Comparison of ENCODE assay signal across 8 cellular contexts in genomic region chr1:225778412-225778669, GRCh38. TPM values are rescaled to one million over a fixed set of nuclear protein-coding genes. Genes with fewer than 3 reads are reported as not detected.
DNase-seq lines count a peak whose midpoint lies in the region; ATAC-seq and TF ChIP-seq lines count a peak whose summit lies in the region.

No MANE protein-coding gene starts in this region.

- H3K27ac ChIP-seq in 22Rv1 (peak overlapping the region; percentile 98), IMR-90 (ENCODE audit: insufficient read depth, low read length) (peak overlapping the region; percentile 96), duodenal mucosa (ENCODE audit: low read depth, low read length) (peak overlapping the region; percentile 90)

- H3K18ac ChIP-seq in IMR-90 (ENCODE audit: low read depth, low read length) = no peak overlapping the region

- no peak for TF ChIP-seq CTCF in 22Rv1 (IDR thresholded peaks at IDR 0.05)
- no peak for TF ChIP-seq CTCF in IMR-90 (conservative IDR thresholded peaks at IDR 0.05; ENCODE audit: low read depth, low read length)

- no CpG with 5 or more reads among the region's 1 CpG for WGBS in IMR-90 (ENCODE audit: extremely low coverage in 2 of 2, insufficient read length in 1 of 2), 2 experiments

- peaks cover 9% of the 10 kb centered on the region; the same call in 1 of the 2 replicates for H3K9me1 ChIP-seq in IMR-90 (ENCODE audit: insufficient read depth, low read length)

- no peak overlapping the region for H2BK20ac ChIP-seq in IMR-90 (ENCODE audit: low read depth, low read length)

- CTCF ChIA-PET in IMR-90 (lab: Yijun Ruan, JAX) = interaction anchor here (0.6 to 3.0 kb wide), 7 partner anchors 31 to 304 kb away, joined by 3 to 17 read pairs (median 3); partner anchors contain the start of gene ENAH

- no peak for TF ChIP-seq POLR2A in IMR-90 (IDR thresholded peaks at IDR 0.05; ENCODE audit: low read depth, low read length)

- H4K5ac ChIP-seq in IMR-90 (ENCODE audit: low read depth, low read length) = peak overlapping the region; percentile 75; the same call in 1 of the 2 replicates

- H3K56ac ChIP-seq in IMR-90 (ENCODE audit: extremely low read depth, insufficient read depth, low read length) = peak overlapping the region; percentile 90

- no peak overlapping the region for H2AFZ ChIP-seq in IMR-90 (replicated peaks; ENCODE audit: low read length, poor library complexity)

- H3K9me3 ChIP-seq in IMR-90 (ENCODE audit: control insufficient read depth, insufficient read depth, low read length) (no peaks in the 10 kb centered on the region), duodenal mucosa (ENCODE audit: control insufficient read depth in 1 of 2, low read length in 2 of 2) (no peaks in the 10 kb centered on the region), mucosa of stomach (ENCODE audit: control insufficient read depth, low read length) (no peaks in the 10 kb centered on the region)

- H3K27me3 ChIP-seq in IMR-90 (ENCODE audit: control insufficient read depth, insufficient read depth, low read length) (no peaks in the 10 kb centered on the region), duodenal mucosa (ENCODE audit: control insufficient read depth in 1 of 2, insufficient read depth in 2 of 2, low read length in 2 of 2) (no peaks in the 10 kb centered on the region), mucosa of stomach (ENCODE audit: control insufficient read depth, insufficient read depth, low read length) (no peaks in the 10 kb centered on the region)

- peaks cover 28% of the 10 kb centered on the region for H4K20me1 ChIP-seq in IMR-90 (ENCODE audit: insufficient read depth, low read length)

- H3K4ac ChIP-seq in IMR-90 (ENCODE audit: low read depth, low read length) = peak overlapping the region; percentile 95

- BruUV-seq in IMR-90 (replicated peaks; lab: Mats Ljungman, UMichigan) = no TSS peak

- H3K9ac ChIP-seq in IMR-90 (ENCODE audit: low read depth, low read length) = peak overlapping the region; percentile 96
- peak overlapping the region; percentile 88 to 89 for H3K9ac ChIP-seq in duodenal mucosa (ENCODE audit: low read depth in 1 of 2, low read length in 2 of 2)
- H3K9ac ChIP-seq in mucosa of stomach (ENCODE audit: low read length) = peak overlapping the region; percentile 98

- peak overlapping the region; percentile 96 for H3K4me2 ChIP-seq in IMR-90 (ENCODE audit: low read depth, low read length)

- peak overlapping the region; percentile 96 for H2AK9ac ChIP-seq in IMR-90 (replicated peaks; ENCODE audit: low read depth, low read length, poor library complexity)

- peak overlapping the region; percentile 86 for H3K14ac ChIP-seq in IMR-90 (replicated peaks; ENCODE audit: low read depth, low read length)

- intact Hi-C loops in IMR-90 (cut with micrococcal nuclease) = loop anchor here (2.0 to 5.0 kb wide), 2 partner anchors 32 to 69 kb away; partner anchors contain the start of gene EPHX1

- no peak overlapping the region for H2BK15ac ChIP-seq in IMR-90 (ENCODE audit: low read depth, low read length)

- H3K36me3 ChIP-seq in IMR-90 (ENCODE audit: control insufficient read depth, insufficient read depth, low read length) (peaks cover 2% of the 10 kb centered on the region; the same call in 1 of the 2 replicates), duodenal mucosa (ENCODE audit: control insufficient read depth in 1 of 2, insufficient read depth in 2 of 2, low read length in 2 of 2) (peaks cover 0 to 4% of the 10 kb centered on the region in 2 donors), mucosa of stomach (ENCODE audit: control insufficient read depth, insufficient read depth, low read length) (no peaks in the 10 kb centered on the region)

- H4K8ac ChIP-seq in IMR-90 (ENCODE audit: low read depth in 2 of 2, low read length in 2 of 2) = peak overlapping the region; percentile 78 to 82; a peak in 2 of 4 replicates

- H3K79me1 ChIP-seq in IMR-90 (ENCODE audit: low read depth in 1 of 2, low read length in 2 of 2) = peaks cover 3 to 13% of the 10 kb centered on the region in 2 experiments; a peak in 3 of 4 replicates

- peak overlapping the region; percentile 84 for H2BK5ac ChIP-seq in IMR-90 (ENCODE audit: low read depth, low read length, poor library complexity, severe bottlenecking)

- H3K23ac ChIP-seq in IMR-90 (ENCODE audit: low read depth, low read length) = no peak overlapping the region; the same call in 1 of the 2 replicates

- no peak overlapping the region for H4K91ac ChIP-seq in IMR-90 (ENCODE audit: insufficient read depth, low read depth, low read length)

- no peaks in the 10 kb centered on the region for H3K4me1 ChIP-seq in IMR-90 (ENCODE audit: control insufficient read depth, insufficient read depth, low read length)
- peaks cover 10 to 12% of the 10 kb centered on the region in 2 donors for H3K4me1 ChIP-seq in duodenal mucosa (ENCODE audit: control insufficient read depth in 1 of 2, insufficient read depth in 2 of 2, low read length in 2 of 2)
- peaks cover 27% of the 10 kb centered on the region for H3K4me1 ChIP-seq in mucosa of stomach (ENCODE audit: control insufficient read depth, insufficient read depth, low read length)

- H2AK5ac ChIP-seq in IMR-90 (ENCODE audit: low read depth, low read length) = 0 out of 2 replicates have a peak overlapping the region, but pooled peaks have one; percentile 60

- H3K4me3 ChIP-seq in IMR-90 (ENCODE audit: insufficient read depth, low read depth, low read length) (peak overlapping the region; percentile 88), duodenal mucosa (ENCODE audit: low read depth in 1 of 2, low read length in 2 of 2) (peak overlapping the region; percentile 86 to 97), mucosa of stomach (ENCODE audit: low read length) (peak overlapping the region; percentile 80)

- no peak for TF ChIP-seq RAD21 in IMR-90 (IDR thresholded peaks at IDR 0.05; ENCODE audit: low read length)

- DNase-seq in IMR-90 (no peak), NAMALWA (ENCODE audit: low spot score) (no peak), AG20443 (ENCODE audit: low spot score) (no peak), AG08396 (ENCODE audit: low spot score) (no peak)

- POLR2A ChIA-PET in IMR-90 (lab: Charles Lee; ENCODE audit: unreplicated experiment) = interaction anchor here (0.5 to 1.6 kb wide), 2 partner anchors 81 to 123 kb away, joined by 3 to 7 read pairs; no protein-coding TSS in a partner anchor

- no peak overlapping the region for H2BK120ac ChIP-seq in IMR-90 (ENCODE audit: low read depth, low read length)

- no peak for ATAC-seq in IMR-90 (ENCODE audit: low read depth)
- no peak for ATAC-seq in HG02885 (IDR thresholded peaks at IDR 0.05; ENCODE audit: poor library complexity, unreplicated experiment)

- in situ Hi-C loops in IMR-90 (cut with MboI; ENCODE audit: low sequenced_read_pairs) = loop anchor here (5.0 kb wide), 1 partner anchor 301 kb away; no protein-coding TSS in a partner anchor

- dilution Hi-C loops in IMR-90 (cut with HindIII; ENCODE audit: low sequenced_read_pairs, unreplicated experiment) = no loop called here

TF ChIP-seq in IMR-90, 13 proteins besides CTCF, POLR2A, EP300 and RAD21:
- no peak for TF ChIP-seq BHLHE40 (IDR thresholded peaks at IDR 0.05; ENCODE audit: low read depth, low read length)
- no peak for TF ChIP-seq USF2 (IDR thresholded peaks at IDR 0.05; ENCODE audit: low read depth, low read length)
- no peak for TF ChIP-seq FOS (IDR thresholded peaks at IDR 0.05; ENCODE audit: low read depth, low read length)
- no peak for TF ChIP-seq NFE2L2 (IDR thresholded peaks at IDR 0.05; ENCODE audit: low read depth, low read length)
- no peak for TF ChIP-seq ELK1 (IDR thresholded peaks at IDR 0.05; ENCODE audit: borderline replicate concordance, low read depth, low read length)
- TF ChIP-seq MAFK (IDR thresholded peaks at IDR 0.05; ENCODE audit: low read depth, low read length) = no peak
- no peak for TF ChIP-seq CEBPB (IDR thresholded peaks at IDR 0.05; ENCODE audit: low read depth, low read length)
- TF ChIP-seq MAZ (IDR thresholded peaks at IDR 0.05; ENCODE audit: borderline replicate concordance, low read depth, low read length) = no peak
- TF ChIP-seq RCOR1 (IDR thresholded peaks at IDR 0.05; ENCODE audit: insufficient replicate concordance, low read length) = no peak
- no peak for TF ChIP-seq CHD1 (IDR thresholded peaks at IDR 0.05; ENCODE audit: low read depth, low read length)
- no peak for TF ChIP-seq RFX5 (IDR thresholded peaks at IDR 0.05; ENCODE audit: low read depth, low read length)
- no peak for TF ChIP-seq SMC3 (IDR thresholded peaks at IDR 0.05; ENCODE audit: low read depth, low read length)
- no peak for TF ChIP-seq MXI1 (IDR thresholded peaks at IDR 0.05; ENCODE audit: borderline replicate concordance, low read depth, low read length)

RNA-seq across cellular contexts. Expression of gene SRP9, which starts 0.7 kb away (rescaled TPM):
- 230 and 484 TPM in 2 replicates for total RNA-seq in IMR-90 (2012; rRNA removed)
- polyA plus RNA-seq in IMR-90 (2012; rRNA removed) = 205 and 295 TPM in 2 replicates
- polyA plus RNA-seq in IMR-90 (2012; cell fraction: cytosol; rRNA removed) = 118 and 134 TPM in 2 replicates
- polyA plus RNA-seq in IMR-90 (2012; cell fraction: nucleus; rRNA removed; ENCODE audit: low replicate concordance) = 48.5 and 140 TPM in 2 replicates

RNA-seq across cellular contexts. Expression of gene EPHX1, which starts 31.6 kb away (rescaled TPM):
- total RNA-seq in IMR-90 (2012; rRNA removed) = 16.9 and 20.3 TPM in 2 replicates
- 33.8 and 46.3 TPM in 2 replicates for polyA plus RNA-seq in IMR-90 (2012; rRNA removed)
- polyA plus RNA-seq in IMR-90 (2012; cell fraction: cytosol; rRNA removed) = 35.7 and 36.6 TPM in 2 replicates
- 14.3 and 16.2 TPM in 2 replicates for polyA plus RNA-seq in IMR-90 (2012; cell fraction: nucleus; rRNA removed; ENCODE audit: low replicate concordance)
